26 cellular contexts compared by ENCODE assay signal in genomic region chr11:60795291-60795690, GRCh38. TPM values are rescaled to one million over a fixed set of nuclear protein-coding genes. Genes with fewer than 3 reads are reported as not detected.
DNase-seq lines count a peak whose midpoint lies in the region; ATAC-seq, FAIRE-seq and TF ChIP-seq lines count a peak whose summit lies in the region.
"Had no signal": no experiment of that assay in that cellular context is flagged by ENCODE, and none has a peak within 500 bp of the region (broad histone marks: within the 10 kb centered on the region; RNA-seq: fewer than 3 reads in every experiment).

No MANE protein-coding gene starts in this region.

- no peaks in the 10 kb centered on the region for H3K4me1 ChIP-seq in kidney (ENCODE audit: control insufficient read depth in 1 of 2, insufficient read depth in 1 of 2, low read depth in 1 of 2, low read length in 2 of 2)
- H3K4me1 ChIP-seq: A549, BE2C, HAP-1 had no signal

- TF ChIP-seq CTCF in bronchial epithelial cell (IDR thresholded peaks at IDR 0.05; ENCODE audit: insufficient read depth, low read length, severe bottlenecking) (no peak), kidney (IDR thresholded peaks at IDR 0.05; ENCODE audit: borderline replicate concordance, extremely low read depth, insufficient read depth) (no peak)

- no peaks in the 10 kb centered on the region for H3K9me3 ChIP-seq in kidney (ENCODE audit: control insufficient read depth in 1 of 2, low read length in 2 of 2)
- H3K9me3 ChIP-seq: BE2C, HAP-1 had no signal

- no peak overlapping the region for H3K4me3 ChIP-seq in bronchial epithelial cell (ENCODE audit: low read depth, low read length)
- no peak overlapping the region for H3K4me3 ChIP-seq in kidney (ENCODE audit: low read length in 2 of 2)
- H3K4me3 ChIP-seq: A549; BLaER1 treated with 17β-estradiol and CSF1 and Interleukin-3, amounts not matched to agents 10 nM and 100 nM; GM12878; HAP-1 had no signal

- intact Hi-C loops in kidney (cut with DNase I) (no loop called here), posterior vena cava (cut with DNase I) (no loop called here)

- H3K27ac ChIP-seq in kidney (ENCODE audit: low read depth in 2 of 2, low read length in 2 of 2) = no peak overlapping the region
- H3K27ac ChIP-seq: A549; BLaER1 treated with 17β-estradiol and CSF1 and Interleukin-3, amounts not matched to agents 10 nM and 100 nM had no signal

- FAIRE-seq in bronchial epithelial cell (lab: Jason Lieb, UNC) (peak; percentile 68), kidney (lab: Jason Lieb, UNC) (no peak)
- FAIRE-seq: A549, D721Med, GM12878, GM19239, H54 had no signal

- no peak for ATAC-seq in GM21390 (IDR thresholded peaks at IDR 0.05; ENCODE audit: unreplicated experiment)
- ATAC-seq in SK-N-SH treated with all-trans-retinoic acid at 6 μM for 48 hours = no peak
- ATAC-seq: A549, GM12878 had no signal

- H3K9ac ChIP-seq in kidney (ENCODE audit: low read length in 2 of 2) = no peak overlapping the region
- H3K9ac ChIP-seq: BLaER1 treated with 17β-estradiol and CSF1 and Interleukin-3, amounts not matched to agents 10 nM and 100 nM had no signal

- no peaks in the 10 kb centered on the region for H3K27me3 ChIP-seq in bronchial epithelial cell (ENCODE audit: control insufficient read depth, insufficient read depth, low read length)
- H3K27me3 ChIP-seq: BE2C; BLaER1 treated with 17β-estradiol and CSF1 and Interleukin-3, amounts not matched to agents 10 nM and 100 nM had no signal

- H3K36me3 ChIP-seq in bronchial epithelial cell (ENCODE audit: control insufficient read depth, insufficient read depth, low read length) (no peaks in the 10 kb centered on the region), kidney (ENCODE audit: control insufficient read depth in 1 of 2, insufficient read depth in 2 of 2, low read length in 2 of 2) (no peaks in the 10 kb centered on the region)
- H3K36me3 ChIP-seq: BE2C; BLaER1 treated with 17β-estradiol and CSF1 and Interleukin-3, amounts not matched to agents 10 nM and 100 nM; HAP-1 had no signal

- DNase-seq in bronchial epithelial cell (ENCODE audit: low read depth) (no peak), kidney (peak; percentile 57), posterior vena cava (ENCODE audit: low spot score) (peak; percentile 72), ecto neural progenitor cell (ENCODE audit: low spot score) (no peak)
- DNase-seq: 8988T; ACHN; AML-193; BE2C; CD4-positive, alpha-beta T cell; CD8-positive, alpha-beta memory T cell; DMS 273 treated with DMSO at 0.1 percent for 48 hours; DMS79; EL; GDM1; GOT3; HFFc6 had no signal

TF ChIP-seq in SK-N-SH treated with all-trans-retinoic acid at 6 μM for 48 hours, 23 proteins besides CTCF, POLR2A, EP300 and RAD21:
- TF ChIP-seq PPARA (CRISPR knock-in tag; IDR thresholded peaks at IDR 0.05; ENCODE audit: borderline replicate concordance) (no peak), PATZ1 (CRISPR knock-in tag; IDR thresholded peaks at IDR 0.05; ENCODE audit: borderline replicate concordance) (no peak), ZC3H10 (CRISPR knock-in tag; IDR thresholded peaks at IDR 0.05) (no peak), GLIS3 (CRISPR knock-in tag; IDR thresholded peaks at IDR 0.05) (no peak), ZFP30 (CRISPR knock-in tag; IDR thresholded peaks at IDR 0.05) (no peak), BACH2 (CRISPR knock-in tag; IDR thresholded peaks at IDR 0.05; ENCODE audit: borderline replicate concordance) (no peak), ZNF565 (CRISPR knock-in tag; conservative IDR thresholded peaks at IDR 0.05; ENCODE audit: low read depth) (no peak), CSDC2 (CRISPR knock-in tag; IDR thresholded peaks at IDR 0.05) (no peak), ZNF8 (CRISPR knock-in tag; IDR thresholded peaks at IDR 0.05) (no peak), ESRRG (CRISPR knock-in tag; IDR thresholded peaks at IDR 0.05) (no peak), POU6F1 (CRISPR knock-in tag; IDR thresholded peaks at IDR 0.05; ENCODE audit: borderline replicate concordance, low read depth) (no peak), ZFP3 (CRISPR knock-in tag; IDR thresholded peaks at IDR 0.05) (no peak), RARB (CRISPR knock-in tag; IDR thresholded peaks at IDR 0.05) (no peak), CREB5 (CRISPR knock-in tag; IDR thresholded peaks at IDR 0.05; ENCODE audit: low read depth) (no peak)
TF ChIP-seq in SK-N-SH treated with all-trans-retinoic acid at 6 μM for 48 hours: peak in this region for 0.

RNA-seq across cellular contexts. Expression of gene MS4A10, which starts 10.2 kb away (rescaled TPM):
- total RNA-seq in bronchial epithelial cell = not detected in 2 replicates
- total RNA-seq in kidney = not detected
- 1.1 TPM for polyA plus RNA-seq in kidney (ENCODE audit: insufficient read depth, low read depth, low replicate concordance)
- total RNA-seq in posterior vena cava = not detected
- total RNA-seq: CD4-positive, alpha-beta T cell; CD8-positive, alpha-beta memory T cell; GM12878; HFFc6 had no signal
- polyA plus RNA-seq: A549; CD14-positive monocyte; CD8-positive, alpha-beta memory T cell; GM12878 had no signal

RNA-seq across cellular contexts. Expression of gene MS4A15, which starts 38.6 kb away (rescaled TPM):
- total RNA-seq in bronchial epithelial cell = not detected in 2 replicates
- total RNA-seq in kidney = not detected
- not detected for polyA plus RNA-seq in kidney (ENCODE audit: insufficient read depth, low read depth, low replicate concordance)
- not detected for total RNA-seq in posterior vena cava
- total RNA-seq: CD4-positive, alpha-beta T cell; CD8-positive, alpha-beta memory T cell; HFFc6 had no signal
- polyA plus RNA-seq: A549; CD14-positive monocyte; CD8-positive, alpha-beta memory T cell had no signal

RNA-seq across cellular contexts. Expression of gene CCDC86, which starts 46.6 kb away (rescaled TPM):
- total RNA-seq in bronchial epithelial cell = 7.4 TPM in 2 replicates
- total RNA-seq in kidney = 18.9 TPM
- polyA plus RNA-seq in kidney (ENCODE audit: insufficient read depth, low read depth, low replicate concordance) = 15.9 TPM
- total RNA-seq in posterior vena cava = 10 to 100 TPM; 14.9 to 21.9 TPM

Comparison
In these comparisons a context has a peak if more than half of its experiments do, and no peak if none do; other contexts are left out.
1. DNase-seq: peak in kidney (single experiment) and posterior vena cava (single experiment); none in bronchial epithelial cell (single experiment) and ecto neural progenitor cell (single experiment).